8 cellular contexts compared by ENCODE assay signal in the genomic region with DNA sequence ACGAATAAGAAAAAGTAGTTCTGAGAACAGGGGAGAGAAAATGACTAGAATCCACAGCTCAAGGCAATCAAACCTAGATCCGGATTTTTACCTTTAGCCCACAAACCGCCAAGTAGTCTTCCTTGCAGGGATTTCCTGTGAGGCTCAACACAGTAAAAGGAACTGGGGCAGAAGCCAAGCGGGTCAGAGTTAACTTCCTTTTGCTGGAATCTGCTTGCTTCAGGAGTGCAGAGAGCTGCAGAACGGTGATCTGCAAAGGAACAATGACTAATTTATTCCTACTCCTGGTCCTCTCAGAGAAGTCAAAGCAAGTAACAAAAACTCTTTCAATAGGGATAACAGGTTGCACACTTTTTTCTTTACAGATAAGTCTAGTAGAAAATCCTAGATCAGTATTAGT. TPM values are rescaled to one million over a fixed set of nuclear protein-coding genes. Genes with fewer than 3 reads are reported as not detected.
DNase-seq lines count a peak whose midpoint lies in the region; ATAC-seq and TF ChIP-seq lines count a peak whose summit lies in the region.
"Had no signal": no experiment of that assay in that cellular context is flagged by ENCODE, and none has a peak within 500 bp of the region (broad histone marks: within the 10 kb centered on the region; RNA-seq: fewer than 3 reads in every experiment).

No MANE protein-coding gene starts in this region.

- no peak overlapping the region for H3K56ac ChIP-seq in IMR-90 (ENCODE audit: extremely low read depth, insufficient read depth, low read length)

- H2BK20ac ChIP-seq in IMR-90 (ENCODE audit: low read depth, low read length), result no peak overlapping the region

- H3K4me3 ChIP-seq in IMR-90 (ENCODE audit: insufficient read depth, low read depth, low read length) (no peak overlapping the region), retinal pigment epithelial cell (ENCODE audit: low read length) (no peak overlapping the region)

- H3K4me2 ChIP-seq in IMR-90 (ENCODE audit: low read depth, low read length), result no peak overlapping the region

- peak overlapping the region; percentile 70 for H3K27ac Mint-ChIP-seq in activated T-helper 1 cell treated with anti-CD3 and anti-CD28 coated beads, Interleukin-12 subunit alpha, Interleukin-12 subunit beta, Interleukin-2, Interleukin-4 antibody, amounts not matched to agents 30 ng/mL and 10 ng/mL and 1 ng/mL, durations not matched to agents 14 hours and 24 hours and 36 hours

- H3K4me1 Mint-ChIP-seq in activated T-helper 1 cell treated with anti-CD3 and anti-CD28 coated beads, Interleukin-12 subunit alpha, Interleukin-12 subunit beta, Interleukin-2, Interleukin-4 antibody, amounts not matched to agents 30 ng/mL and 10 ng/mL and 1 ng/mL, durations not matched to agents 14 hours and 24 hours and 36 hours (ENCODE audit: low read depth), result peaks cover 11% of the 10 kb centered on the region

- no peak for TF ChIP-seq POLR2A in IMR-90 (IDR thresholded peaks at IDR 0.05; ENCODE audit: low read depth, low read length)

- H3K9me1 ChIP-seq in IMR-90 (ENCODE audit: insufficient read depth, low read length), result peaks cover 6% of the 10 kb centered on the region; the same call in 1 of the 2 replicates

- no peak overlapping the region for H2AK5ac ChIP-seq in IMR-90 (ENCODE audit: low read depth, low read length)

- ATAC-seq in IMR-90 (ENCODE audit: low read depth) (no peak), HG02610 (IDR thresholded peaks at IDR 0.05; ENCODE audit: unreplicated experiment) (no peak), GM21390 (IDR thresholded peaks at IDR 0.05; ENCODE audit: unreplicated experiment) (no peak)

- H3K23ac ChIP-seq in IMR-90 (ENCODE audit: low read depth, low read length), result no peak overlapping the region

- no peak overlapping the region for H4K5ac ChIP-seq in IMR-90 (ENCODE audit: low read depth, low read length)

- peaks cover 81% of the 10 kb centered on the region for H3K36me3 ChIP-seq in IMR-90 (ENCODE audit: control insufficient read depth, insufficient read depth, low read length)

- no peak overlapping the region for H4K8ac ChIP-seq in IMR-90 (ENCODE audit: low read depth in 2 of 2, low read length in 2 of 2)

- H3K79me1 ChIP-seq in IMR-90 (ENCODE audit: low read depth in 1 of 2, low read length in 2 of 2), result peaks cover 36 to 47% of the 10 kb centered on the region in 2 experiments

- TF ChIP-seq CTCF in IMR-90 (conservative IDR thresholded peaks at IDR 0.05; ENCODE audit: low read depth, low read length), result no peak
- TF ChIP-seq CTCF in retinal pigment epithelial cell (conservative IDR thresholded peaks at IDR 0.05; ENCODE audit: low read depth, low read length), result no peak

- no peak overlapping the region for H3K27ac ChIP-seq in IMR-90 (ENCODE audit: insufficient read depth, low read length)

- no peak overlapping the region for H3K14ac ChIP-seq in IMR-90 (replicated peaks; ENCODE audit: low read depth, low read length)

- no peak overlapping the region for H2BK15ac ChIP-seq in IMR-90 (ENCODE audit: low read depth, low read length)

- no peaks in the 10 kb centered on the region for H3K9me3 ChIP-seq in IMR-90 (ENCODE audit: control insufficient read depth, insufficient read depth, low read length)

- no peaks in the 10 kb centered on the region for H3K27me3 Mint-ChIP-seq in activated T-helper 1 cell treated with anti-CD3 and anti-CD28 coated beads, Interleukin-12 subunit alpha, Interleukin-12 subunit beta, Interleukin-2, Interleukin-4 antibody, amounts not matched to agents 30 ng/mL and 10 ng/mL and 1 ng/mL, durations not matched to agents 14 hours and 24 hours and 36 hours (ENCODE audit: insufficient read depth)

- H2AFZ ChIP-seq in IMR-90 (replicated peaks; ENCODE audit: low read length, poor library complexity), result no peak overlapping the region

- no peak overlapping the region for H2BK5ac ChIP-seq in IMR-90 (ENCODE audit: low read depth, low read length, poor library complexity, severe bottlenecking)

- CTCF ChIA-PET in IMR-90 (lab: Yijun Ruan, JAX), result no interaction called here

- no peak overlapping the region for H2BK120ac ChIP-seq in IMR-90 (ENCODE audit: low read depth, low read length)

- no peaks in the 10 kb centered on the region for H3K4me1 ChIP-seq in IMR-90 (ENCODE audit: control insufficient read depth, insufficient read depth, low read length)

- no peaks in the 10 kb centered on the region for H3K9me3 Mint-ChIP-seq in activated T-helper 1 cell treated with anti-CD3 and anti-CD28 coated beads, Interleukin-12 subunit alpha, Interleukin-12 subunit beta, Interleukin-2, Interleukin-4 antibody, amounts not matched to agents 30 ng/mL and 10 ng/mL and 1 ng/mL, durations not matched to agents 14 hours and 24 hours and 36 hours

- H2AK9ac ChIP-seq in IMR-90 (replicated peaks; ENCODE audit: low read depth, low read length, poor library complexity), result no peak overlapping the region

- peaks cover 71% of the 10 kb centered on the region for H3K36me3 Mint-ChIP-seq in activated T-helper 1 cell treated with anti-CD3 and anti-CD28 coated beads, Interleukin-12 subunit alpha, Interleukin-12 subunit beta, Interleukin-2, Interleukin-4 antibody, amounts not matched to agents 30 ng/mL and 10 ng/mL and 1 ng/mL, durations not matched to agents 14 hours and 24 hours and 36 hours (ENCODE audit: low read depth)

- no peak overlapping the region for H3K9ac ChIP-seq in IMR-90 (ENCODE audit: low read depth, low read length)

- no peak overlapping the region for H4K91ac ChIP-seq in IMR-90 (ENCODE audit: insufficient read depth, low read depth, low read length)

- no TSS peak for BruUV-seq in IMR-90 (replicated peaks; lab: Mats Ljungman, UMichigan)

- H3K4ac ChIP-seq in IMR-90 (ENCODE audit: low read depth, low read length), result no peak overlapping the region

- no peaks in the 10 kb centered on the region for H4K20me1 ChIP-seq in IMR-90 (ENCODE audit: insufficient read depth, low read length)

- POLR2A ChIA-PET in IMR-90 (lab: Charles Lee; ENCODE audit: unreplicated experiment), result no interaction called here

- WGBS in IMR-90 (ENCODE audit: extremely low coverage in 2 of 2, insufficient read length in 1 of 2), 2 experiments, result no CpG with 5 or more reads among the region's 5 CpGs

- H3K4me3 Mint-ChIP-seq in activated T-helper 1 cell treated with anti-CD3 and anti-CD28 coated beads, Interleukin-12 subunit alpha, Interleukin-12 subunit beta, Interleukin-2, Interleukin-4 antibody, amounts not matched to agents 30 ng/mL and 10 ng/mL and 1 ng/mL, durations not matched to agents 14 hours and 24 hours and 36 hours, result no peak overlapping the region

- H3K18ac ChIP-seq in IMR-90 (ENCODE audit: low read depth, low read length), result no peak overlapping the region

- in situ Hi-C loops in IMR-90 (cut with MboI; ENCODE audit: low sequenced_read_pairs), result loop anchor here (10.0 kb wide), 1 partner anchor 52 kb away; no protein-coding TSS in a partner anchor

- DNase-seq in IMR-90 (peak; percentile 44), globus pallidus (ENCODE audit: low spot score) (peak; percentile 28), retinal pigment epithelial cell (ENCODE audit: low read depth) (peak; percentile 17)
- no peak for DNase-seq in activated T-helper 1 cell treated with anti-CD3 and anti-CD28 coated beads, Interleukin-12 subunit alpha, Interleukin-12 subunit beta, Interleukin-2, Interleukin-4 antibody, amounts not matched to agents 30 ng/mL and 10 ng/mL and 1 ng/mL, durations not matched to agents 14 hours and 24 hours and 36 hours (ENCODE audit: low spot score)
- DNase-seq in activated CD4-positive, alpha-beta T cell treated with anti-CD3 and anti-CD28 coated beads, Interleukin-2, amount 50 U/mL, for 48 hours, result no peak
- DNase-seq: NCI-H1694 had no signal

- H3K27me3 ChIP-seq in IMR-90 (ENCODE audit: control insufficient read depth, insufficient read depth, low read length), result no peaks in the 10 kb centered on the region

- no peak for TF ChIP-seq RAD21 in IMR-90 (IDR thresholded peaks at IDR 0.05; ENCODE audit: low read length)

- dilution Hi-C loops in IMR-90 (cut with HindIII; ENCODE audit: low sequenced_read_pairs, unreplicated experiment), result no loop called here

- intact Hi-C loops in IMR-90 (cut with micrococcal nuclease), result no loop called here
- intact Hi-C loops in activated T-helper 1 cell treated with anti-CD3 and anti-CD28 coated beads, Interleukin-12 subunit alpha, Interleukin-12 subunit beta, Interleukin-2, Interleukin-4 antibody, amounts not matched to agents 30 ng/mL and 10 ng/mL and 1 ng/mL, durations not matched to agents 14 hours and 24 hours and 36 hours (cut with micrococcal nuclease), result no loop called here

TF ChIP-seq in IMR-90, 13 proteins besides CTCF, POLR2A, EP300 and RAD21 (continues in another document):
- TF ChIP-seq MAZ (IDR thresholded peaks at IDR 0.05; ENCODE audit: borderline replicate concordance, low read depth, low read length) (no peak), FOS (IDR thresholded peaks at IDR 0.05; ENCODE audit: low read depth, low read length) (no peak), MXI1 (IDR thresholded peaks at IDR 0.05; ENCODE audit: borderline replicate concordance, low read depth, low read length) (no peak), CEBPB (IDR thresholded peaks at IDR 0.05; ENCODE audit: low read depth, low read length) (no peak), RFX5 (IDR thresholded peaks at IDR 0.05; ENCODE audit: low read depth, low read length) (no peak), BHLHE40 (IDR thresholded peaks at IDR 0.05; ENCODE audit: low read depth, low read length) (no peak), NFE2L2 (IDR thresholded peaks at IDR 0.05; ENCODE audit: low read depth, low read length) (no peak), MAFK (IDR thresholded peaks at IDR 0.05; ENCODE audit: low read depth, low read length) (no peak), RCOR1 (IDR thresholded peaks at IDR 0.05; ENCODE audit: insufficient replicate concordance, low read length) (no peak)
- TF ChIP-seq, protein P1, sequence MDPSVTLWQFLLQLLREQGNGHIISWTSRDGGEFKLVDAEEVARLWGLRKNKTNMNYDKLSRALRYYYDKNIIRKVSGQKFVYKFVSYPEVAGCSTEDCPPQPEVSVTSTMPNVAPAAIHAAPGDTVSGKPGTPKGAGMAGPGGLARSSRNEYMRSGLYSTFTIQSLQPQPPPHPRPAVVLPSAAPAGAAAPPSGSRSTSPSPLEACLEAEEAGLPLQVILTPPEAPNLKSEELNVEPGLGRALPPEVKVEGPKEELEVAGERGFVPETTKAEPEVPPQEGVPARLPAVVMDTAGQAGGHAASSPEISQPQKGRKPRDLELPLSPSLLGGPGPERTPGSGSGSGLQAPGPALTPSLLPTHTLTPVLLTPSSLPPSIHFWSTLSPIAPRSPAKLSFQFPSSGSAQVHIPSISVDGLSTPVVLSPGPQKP (IDR thresholded peaks at IDR 0.05; ENCODE audit: borderline replicate concordance, low read depth, low read length), result no peak

RNA-seq across cellular contexts. Expression of a gene that starts 53.4 kb away (rescaled TPM):
- 77.8 and 87.8 TPM in 2 replicates for total RNA-seq in IMR-90 (2012; rRNA removed)
- 102 and 121 TPM in 2 replicates for polyA plus RNA-seq in IMR-90 (2012; rRNA removed)
- polyA plus RNA-seq in IMR-90 (2012; cell fraction: cytosol; rRNA removed), result 49.4 and 55.4 TPM in 2 replicates
- polyA plus RNA-seq in IMR-90 (2012; cell fraction: nucleus; rRNA removed; ENCODE audit: low replicate concordance), result 472 and 498 TPM in 2 replicates
- total RNA-seq in activated T-helper 1 cell treated with anti-CD3 and anti-CD28 coated beads, Interleukin-12 subunit alpha, Interleukin-12 subunit beta, Interleukin-2, Interleukin-4 antibody, amounts not matched to agents 30 ng/mL and 10 ng/mL and 1 ng/mL, durations not matched to agents 14 hours and 24 hours and 36 hours, result 155 and 161 TPM in 2 replicates

Comparison
In these comparisons a context has a peak if more than half of its experiments do, and no peak if none do; other contexts are left out.
1. DNase-seq: peak in IMR-90 (single experiment), globus pallidus (single experiment) and retinal pigment epithelial cell (single experiment); none in activated T-helper 1 cell treated with anti-CD3 and anti-CD28 coated beads, Interleukin-12 subunit alpha, Interleukin-12 subunit beta, Interleukin-2, Interleukin-4 antibody, amounts not matched to agents 30 ng/mL and 10 ng/mL and 1 ng/mL, durations not matched to agents 14 hours and 24 hours and 36 hours (single experiment) and activated CD4-positive, alpha-beta T cell treated with anti-CD3 and anti-CD28 coated beads, Interleukin-2, amount 50 U/mL, for 48 hours (0 of 2).